In the genomic region with DNA sequence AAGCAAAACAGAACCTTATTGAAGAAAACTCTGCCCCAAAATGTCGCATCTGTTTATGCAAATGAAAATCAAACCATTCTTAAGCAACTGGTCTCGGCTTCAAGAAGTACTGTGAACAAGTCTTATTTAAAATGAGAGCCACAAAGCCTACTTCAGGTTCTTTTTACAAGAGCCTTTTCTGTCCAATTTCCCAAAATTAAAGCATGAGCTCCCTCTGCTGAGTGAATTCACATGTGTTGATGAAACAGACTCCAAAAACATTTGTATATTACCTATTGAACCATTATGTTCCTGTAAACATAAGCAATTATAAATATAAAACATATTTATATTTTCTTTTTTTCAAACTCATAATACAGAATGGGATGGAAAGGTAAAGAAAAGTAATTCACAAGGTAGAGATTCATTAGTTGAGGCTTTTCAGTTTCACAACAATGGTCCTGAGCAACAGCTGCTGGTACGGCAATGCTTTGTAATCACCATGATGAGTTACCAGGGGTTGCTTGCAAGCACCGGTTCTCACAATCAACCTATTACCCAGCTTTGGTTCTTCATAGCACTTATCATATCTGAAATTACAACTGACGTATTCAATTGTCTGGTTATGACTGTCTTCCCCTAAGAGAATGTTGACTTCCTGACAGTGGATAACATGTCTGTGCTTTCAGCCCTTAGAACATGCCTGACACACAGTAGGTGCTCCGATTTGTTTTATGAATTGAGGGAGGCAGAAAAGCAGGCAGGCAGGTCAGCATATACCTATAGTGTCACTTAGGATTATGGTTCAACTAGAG, we compare ENCODE assay signal across 9 cellular contexts.
DNase-seq lines count a peak whose midpoint lies in the region; ATAC-seq lines count a peak whose summit lies in the region.
"Had no signal": no experiment of that assay in that cellular context is flagged by ENCODE, and none has a peak within 500 bp of the region (broad histone marks: within the 10 kb centered on the region; RNA-seq: fewer than 3 reads in every experiment).

No MANE protein-coding gene starts in this region.

- H3K36me3 ChIP-seq in CD4-positive, CD25-positive, alpha-beta regulatory T cell (ENCODE audit: control insufficient read depth, insufficient read depth, low read length) = no peaks in the 10 kb centered on the region
- H3K36me3 ChIP-seq in H7 (replicated peaks; ENCODE audit: control insufficient read depth, insufficient read depth, low read length) = no peaks in the 10 kb centered on the region

- H3K36me3 Mint-ChIP-seq in CD4-positive, CD25-positive, alpha-beta regulatory T cell = no peaks in the 10 kb centered on the region
- H3K36me3 Mint-ChIP-seq in activated naive CD8-positive, alpha-beta T cell = no peaks in the 10 kb centered on the region
- H3K36me3 Mint-ChIP-seq: T-cell had no signal

- no peak overlapping the region for H3K4me3 Mint-ChIP-seq in CD4-positive, CD25-positive, alpha-beta regulatory T cell
- H3K4me3 Mint-ChIP-seq in activated naive CD8-positive, alpha-beta T cell = no peak overlapping the region
- H3K4me3 Mint-ChIP-seq: T-cell had no signal

- H3K27me3 ChIP-seq in CD4-positive, CD25-positive, alpha-beta regulatory T cell (ENCODE audit: control insufficient read depth, insufficient read depth, low read length) = no peaks in the 10 kb centered on the region
- H3K27me3 ChIP-seq in H7 (ENCODE audit: control insufficient read depth, insufficient read depth, low read length) = no peaks in the 10 kb centered on the region

- ATAC-seq in CD4-positive, CD25-positive, alpha-beta regulatory T cell (ENCODE audit: low read depth in 2 of 2) = peak; percentile 53 to 58
- ATAC-seq in GM18909 (IDR thresholded peaks at IDR 0.05; ENCODE audit: poor library complexity, unreplicated experiment) (peak; percentile 44), left cardiac atrium (peak; percentile 46 to 55), HG03565 (IDR thresholded peaks at IDR 0.05; ENCODE audit: unreplicated experiment) (no peak)

- H3K27me3 Mint-ChIP-seq in CD4-positive, CD25-positive, alpha-beta regulatory T cell = peaks cover 18% of the 10 kb centered on the region
- H3K27me3 Mint-ChIP-seq in activated naive CD8-positive, alpha-beta T cell = no peaks in the 10 kb centered on the region

- H3K4me1 Mint-ChIP-seq in CD4-positive, CD25-positive, alpha-beta regulatory T cell = peaks cover 9 to 16% (median 12%) of the 10 kb centered on the region in 4 donors
- H3K4me1 Mint-ChIP-seq in activated naive CD8-positive, alpha-beta T cell (ENCODE audit: low read depth) = peaks cover 10% of the 10 kb centered on the region

- no peaks in the 10 kb centered on the region for H3K9me3 ChIP-seq in CD4-positive, CD25-positive, alpha-beta regulatory T cell (ENCODE audit: control insufficient read depth in 2 of 2, low read length in 2 of 2)

- intact Hi-C loops in left cardiac atrium (cut with DNase I) = loop anchor here in 1 of 2 donors (5.0 kb wide), 1 partner anchor 726 kb away; no protein-coding TSS in a partner anchor

- peaks cover 17% of the 10 kb centered on the region for H3K4me1 ChIP-seq in CD4-positive, CD25-positive, alpha-beta regulatory T cell (ENCODE audit: control insufficient read depth, insufficient read depth, low read length, poor library complexity, severe bottlenecking)

- peak overlapping the region; percentile 6 to 44 (median 12) for H3K27ac Mint-ChIP-seq in CD4-positive, CD25-positive, alpha-beta regulatory T cell
- peak overlapping the region; percentile 0 for H3K27ac Mint-ChIP-seq in activated naive CD8-positive, alpha-beta T cell
- H3K27ac Mint-ChIP-seq: T-cell had no signal

- H3K4me3 ChIP-seq in CD4-positive, CD25-positive, alpha-beta regulatory T cell (ENCODE audit: low read depth, low read length) = peak overlapping the region; percentile 29
- H3K4me3 ChIP-seq in H7 (ENCODE audit: insufficient read depth, low read depth, low read length) = no peak overlapping the region

- peak in 2 of 3 donors; percentile 41 to 56 for DNase-seq in CD4-positive, CD25-positive, alpha-beta regulatory T cell
- peak; percentile 76 for DNase-seq in NCI-H460 (ENCODE audit: extremely low read depth, low read depth)
- DNase-seq in left cardiac atrium = no peak
- peak; percentile 41 for DNase-seq in smooth muscle cell of the brain vasculature (ENCODE audit: low read depth, low spot score)
- DNase-seq in H7 = no peak

- no peaks in the 10 kb centered on the region for H3K9me3 Mint-ChIP-seq in CD4-positive, CD25-positive, alpha-beta regulatory T cell
- H3K9me3 Mint-ChIP-seq in activated naive CD8-positive, alpha-beta T cell (ENCODE audit: low read depth) = no peaks in the 10 kb centered on the region
- H3K9me3 Mint-ChIP-seq: T-cell had no signal

- H3K27ac ChIP-seq in CD4-positive, CD25-positive, alpha-beta regulatory T cell (ENCODE audit: insufficient read depth, low read length, poor library complexity, severe bottlenecking) = no peak overlapping the region

Comparison
In these comparisons a context has a peak if more than half of its experiments do, and no peak if none do; other contexts are left out.
1. DNase-seq: peak in CD4-positive, CD25-positive, alpha-beta regulatory T cell (2 of 3), NCI-H460 (single experiment) and smooth muscle cell of the brain vasculature (single experiment); none in left cardiac atrium (single experiment) and H7 (single experiment).